In genomic region chr17:60971515-60972369, GRCh38 we compare ENCODE assay signal across 8 cellular contexts.
DNase-seq lines count a peak whose midpoint lies in the region; ATAC-seq, FAIRE-seq and TF ChIP-seq lines count a peak whose summit lies in the region.

No MANE protein-coding gene starts in this region.

- TF ChIP-seq CTCF in D721Med (IDR thresholded peaks at IDR 0.05; ENCODE audit: insufficient read depth, missing control alignments) (peak; percentile 82), HFF-Myc (IDR thresholded peaks at IDR 0.05; ENCODE audit: low read depth, low read length, missing control alignments) (peak; percentile 68), gastrocnemius medialis (IDR thresholded peaks at IDR 0.05 in 4 of 5, conservative IDR thresholded peaks at IDR 0.05 in 1 of 5) (peak in 3 of 5 experiments; percentile 17 to 50 (median 29))

- DNase-seq in D721Med (ENCODE audit: insufficient read length, low spot score) (no peak), HFF-Myc (ENCODE audit: extremely low read depth, low read depth) (peak; percentile 25), NCI-H748 treated with DMSO at 0.1 percent for 48 hours (lab: John Stamatoyannopoulos, UW) (peak; percentile 2), germinal center (ENCODE audit: low spot score) (peak; percentile 26), gastrocnemius medialis (no peak)
- DNase-seq in activated CD8-positive, alpha-beta memory T cell treated with anti-CD3 and anti-CD28 coated beads, Interleukin-2, amount 50 U/mL, for 4 hours, result peak; percentile 28

- ATAC-seq in gastrocnemius medialis, result no peak
- ATAC-seq in HG02759 (IDR thresholded peaks at IDR 0.05; ENCODE audit: unreplicated experiment), result no peak
- ATAC-seq in GM21717 (IDR thresholded peaks at IDR 0.05; ENCODE audit: unreplicated experiment), result no peak

- H3K27ac ChIP-seq in gastrocnemius medialis, result no peak overlapping the region

- no peak for TF ChIP-seq POLR2A in gastrocnemius medialis (IDR thresholded peaks at IDR 0.05)

- H3K4me3 ChIP-seq in HFF-Myc (replicated peaks; ENCODE audit: low read depth, low read length), result no peak overlapping the region
- no peak overlapping the region for H3K4me3 ChIP-seq in gastrocnemius medialis

- no peaks in the 10 kb centered on the region for H3K4me1 ChIP-seq in gastrocnemius medialis

- no peaks in the 10 kb centered on the region for H3K27me3 ChIP-seq in gastrocnemius medialis

- FAIRE-seq in D721Med (lab: Jason Lieb, UNC), result no peak

- H3K9me3 ChIP-seq in gastrocnemius medialis, result no peaks in the 10 kb centered on the region

- in situ Hi-C loops in gastrocnemius medialis (cut with MboI; ENCODE audit: low sequenced_read_pairs in 4 of 4), result no loop called here

- H3K36me3 ChIP-seq in gastrocnemius medialis, result no peaks in the 10 kb centered on the region

- intact Hi-C loops in gastrocnemius medialis (cut with DNase I; ENCODE audit: low total_unique reads), result no loop called here

Comparison
In these comparisons a context has a peak if more than half of its experiments do, and no peak if none do; other contexts are left out.
1. DNase-seq: peak in HFF-Myc (single experiment), NCI-H748 treated with DMSO at 0.1 percent for 48 hours (single experiment), activated CD8-positive, alpha-beta memory T cell treated with anti-CD3 and anti-CD28 coated beads, Interleukin-2, amount 50 U/mL, for 4 hours (single experiment) and germinal center (single experiment); none in D721Med (single experiment) and gastrocnemius medialis (0 of 2).
2. CTCF ChIP-seq: peak in every context shown above with its lines; median percentile 82 in D721Med; 68 in HFF-Myc; 29 in gastrocnemius medialis.